7 cellular contexts compared by ENCODE assay signal in genomic region chr10:71285180-71285545, GRCh38. TPM values are rescaled to one million over a fixed set of nuclear protein-coding genes. Genes with fewer than 3 reads are reported as not detected.
A peak's percentile ranks its signal among the peaks of the same experiment; 100 is the strongest.
DNase-seq lines count a peak whose midpoint lies in the region; ATAC-seq and TF ChIP-seq lines count a peak whose summit lies in the region.

No MANE protein-coding gene starts in this region.

- no peaks in the 10 kb centered on the region for H3K9me3 ChIP-seq in osteoblast (ENCODE audit: low read depth, low read length)

- H3K4me3 Mint-ChIP-seq in activated CD8-positive, alpha-beta T cell treated with anti-CD3 and anti-CD28 coated beads, Interleukin-2, amount 10 ng/mL, durations not matched to agents 7 days and 5 days = no peak overlapping the region

- H3K4me1 ChIP-seq in osteoblast (ENCODE audit: insufficient read depth, low read length) = no peaks in the 10 kb centered on the region

- H3K4me3 ChIP-seq in fibroblast of pulmonary artery (replicated peaks; ENCODE audit: low read depth, low read length) = no peak overlapping the region
- no peak overlapping the region for H3K4me3 ChIP-seq in osteoblast (ENCODE audit: insufficient read depth, low read length)

- H3K27me3 Mint-ChIP-seq in activated CD8-positive, alpha-beta T cell treated with anti-CD3 and anti-CD28 coated beads, Interleukin-2, amount 10 ng/mL, durations not matched to agents 7 days and 5 days (ENCODE audit: low read depth) = no peaks in the 10 kb centered on the region

- DNase-seq in GM10266 (ENCODE audit: extremely low spot score) (peak; percentile 77), M059J (ENCODE audit: low read depth) (peak; percentile 26), fibroblast of pulmonary artery (ENCODE audit: low read depth) (peak; percentile 47), osteoblast (ENCODE audit: insufficient read length, low spot score, missing footprints) (peak; percentile 97), OCI-M2 (lab: John Stamatoyannopoulos, UW; ENCODE audit: unreplicated experiment) (no peak)
- peak; percentile 44 for DNase-seq in activated CD8-positive, alpha-beta T cell treated with anti-CD3 and anti-CD28 coated beads, Interleukin-2, amount 10 ng/mL, durations not matched to agents 7 days and 5 days

- no peak overlapping the region for H2AFZ ChIP-seq in osteoblast (ENCODE audit: low read length)

- peaks cover under 1% of the 10 kb centered on the region for H3K4me1 Mint-ChIP-seq in activated CD8-positive, alpha-beta T cell treated with anti-CD3 and anti-CD28 coated beads, Interleukin-2, amount 10 ng/mL, durations not matched to agents 7 days and 5 days (ENCODE audit: low read depth)

- no peaks in the 10 kb centered on the region for H3K36me3 Mint-ChIP-seq in activated CD8-positive, alpha-beta T cell treated with anti-CD3 and anti-CD28 coated beads, Interleukin-2, amount 10 ng/mL, durations not matched to agents 7 days and 5 days (ENCODE audit: low read depth)

- CTCF ChIA-PET in activated CD8-positive, alpha-beta T cell treated with anti-CD3 and anti-CD28 coated beads, Interleukin-2, amount 10 ng/mL, durations not matched to agents 7 days and 5 days (lab: Charles Lee) = interaction anchor here (0.8 to 2.3 kb wide), 8 partner anchors 8 to 360 kb away, joined by 3 to 14 read pairs (median 4); no protein-coding TSS in a partner anchor

- H3K27me3 ChIP-seq in osteoblast (ENCODE audit: insufficient read depth, low read length) = no peaks in the 10 kb centered on the region

- H3K79me2 ChIP-seq in osteoblast (ENCODE audit: insufficient read depth, low read length) = no peaks in the 10 kb centered on the region

- peaks cover 18% of the 10 kb centered on the region for H4K20me1 ChIP-seq in osteoblast (ENCODE audit: insufficient read depth, low read length)

- no peak overlapping the region for H3K27ac Mint-ChIP-seq in activated CD8-positive, alpha-beta T cell treated with anti-CD3 and anti-CD28 coated beads, Interleukin-2, amount 10 ng/mL, durations not matched to agents 7 days and 5 days

- ATAC-seq in activated CD8-positive, alpha-beta T cell treated with anti-CD3 and anti-CD28 coated beads, Interleukin-2, amount 10 ng/mL, durations not matched to agents 7 days and 5 days = peak; percentile 52
- ATAC-seq in GM19463 (IDR thresholded peaks at IDR 0.05; ENCODE audit: unreplicated experiment) = no peak

- H3K36me3 ChIP-seq in osteoblast (ENCODE audit: insufficient read depth, low read length) = peaks cover 34% of the 10 kb centered on the region

- no peak overlapping the region for H3K27ac ChIP-seq in osteoblast (ENCODE audit: low read depth, low read length)

- H3K4me2 ChIP-seq in osteoblast (ENCODE audit: insufficient read depth, low read length) = no peak overlapping the region

- peak; percentile 66 for TF ChIP-seq CTCF in GM10266 (IDR thresholded peaks at IDR 0.05; ENCODE audit: control insufficient read depth, insufficient read depth, low read depth, missing control alignments)
- TF ChIP-seq CTCF in fibroblast of pulmonary artery (IDR thresholded peaks at IDR 0.05; ENCODE audit: low read length, missing control alignments) = peak; percentile 66
- peak; percentile 66 for TF ChIP-seq CTCF in osteoblast (IDR thresholded peaks at IDR 0.05; ENCODE audit: extremely low read depth, low read depth, low read length)

- no peaks in the 10 kb centered on the region for H3K9me3 Mint-ChIP-seq in activated CD8-positive, alpha-beta T cell treated with anti-CD3 and anti-CD28 coated beads, Interleukin-2, amount 10 ng/mL, durations not matched to agents 7 days and 5 days (ENCODE audit: insufficient read depth)

- POLR2A ChIA-PET in activated CD8-positive, alpha-beta T cell treated with anti-CD3 and anti-CD28 coated beads, Interleukin-2, amount 10 ng/mL, durations not matched to agents 7 days and 5 days (lab: Charles Lee) = no interaction called here

RNA-seq across cellular contexts. Expression of gene SLC29A3, which starts 33.9 kb away (rescaled TPM):
- 1.2 and 2.7 TPM in 2 replicates for total RNA-seq in M059J (2014; rRNA removed; shearing (Covaris generic))
- 1 to 10 TPM; 3.0 to 3.4 TPM for total RNA-seq in activated CD8-positive, alpha-beta T cell treated with anti-CD3 and anti-CD28 coated beads, Interleukin-2, amount 10 ng/mL, durations not matched to agents 7 days and 5 days
- total RNA-seq in osteoblast = 2.5 and 3.8 TPM in 2 replicates
